ENCODE assay signal across 23 cellular contexts in genomic region chr19:23771761-23772667, GRCh38. TPM values are rescaled to one million over a fixed set of nuclear protein-coding genes. Genes with fewer than 3 reads are reported as not detected.
DNase-seq lines count a peak whose midpoint lies in the region; ATAC-seq and TF ChIP-seq lines count a peak whose summit lies in the region.
"Had no signal": no experiment of that assay in that cellular context is flagged by ENCODE, and none has a peak within 500 bp of the region (broad histone marks: within the 10 kb centered on the region; RNA-seq: fewer than 3 reads in every experiment).

No MANE protein-coding gene starts in this region.

- H3K4me3 ChIP-seq in Loucy (ENCODE audit: low read length, poor library complexity, severe bottlenecking) (no peak overlapping the region), mucosa of rectum (ENCODE audit: low read length in 2 of 2) (no peak overlapping the region), brain microvascular endothelial cell (ENCODE audit: low read depth, low read length) (no peak overlapping the region)
- H3K4me3 ChIP-seq: BLaER1, GM23338, ovary, SJSA1 had no signal

- in situ Hi-C loops in brain microvascular endothelial cell (cut with HindIII; ENCODE audit: low pct_ligation_motif_present, low sequenced_read_pairs): no loop called here

- H3K4me2 ChIP-seq in Loucy (ENCODE audit: low read depth, low read length, poor library complexity, severe bottlenecking): peak overlapping the region; percentile 41
- H3K4me2 ChIP-seq: BLaER1, GM23338 had no signal

- H3K27me3 ChIP-seq in Loucy (ENCODE audit: insufficient read depth, low read length, poor library complexity, severe bottlenecking) (no peaks in the 10 kb centered on the region), mucosa of rectum (ENCODE audit: control insufficient read depth in 2 of 2, insufficient read depth in 2 of 2, low read length in 2 of 2) (no peaks in the 10 kb centered on the region), brain microvascular endothelial cell (replicated peaks) (no peaks in the 10 kb centered on the region)
- H3K27me3 ChIP-seq: BLaER1, ovary, SJSA1 had no signal

- TF ChIP-seq CTCF in Loucy (conservative IDR thresholded peaks at IDR 0.05; ENCODE audit: low read length) (no peak), brain microvascular endothelial cell (IDR thresholded peaks at IDR 0.05; ENCODE audit: low read depth, low read length, missing control alignments) (no peak)

- no peaks in the 10 kb centered on the region for H3K9me2 ChIP-seq in Loucy (replicated peaks; ENCODE audit: low read depth, low read length)

- H3K4me1 ChIP-seq in Loucy (ENCODE audit: insufficient read depth, low read length, poor library complexity, severe bottlenecking) (peaks cover 23% of the 10 kb centered on the region), mucosa of rectum (ENCODE audit: control insufficient read depth in 2 of 2, insufficient read depth in 2 of 2, low read length in 2 of 2) (peaks cover 2 to 9% of the 10 kb centered on the region in 2 donors)
- H3K4me1 ChIP-seq: BLaER1, SJSA1 had no signal

- no peak for DNase-seq in activated T-cell treated with anti-CD3 and anti-CD28 coated beads, Interleukin-2, amount 50 U/mL, for 4 hours
- DNase-seq in activated T-cell treated with anti-CD3 and anti-CD28 coated beads, Interleukin-2, amount 50 U/mL, for 1 hour: no peak
- no peak for DNase-seq in effector memory CD8-positive, alpha-beta T cell
- DNase-seq in brain microvascular endothelial cell: no peak
- no peak for DNase-seq in NCI-H2227 (lab: John Stamatoyannopoulos, UW; ENCODE audit: unreplicated experiment)
- DNase-seq: activated CD4-positive, alpha-beta T cell treated with anti-CD3 and anti-CD28 coated beads, Interleukin-2, amount 10 ng/mL, durations not matched to agents 7 days and 5 days; effector CD4-positive, alpha-beta T cell; mesendoderm; naive thymus-derived CD8-positive, alpha-beta T cell; NCI-H1105 treated with DMSO at 0.1 percent for 48 hours; NCI-H2081 treated with DMSO at 0.1 percent for 48 hours; NK-92 treated with Interleukin-12 subunit alpha and Interleukin-12 subunit beta, amount 100 ng/mL, for 24 hours; ovary; right cardiac atrium; stimulated activated CD4-positive, alpha-beta T cell treated with anti-CD3 and anti-CD28 coated beads, Interleukin-12 subunit alpha, Interleukin-12 subunit beta, amount 100 ng/mL, for 4 hours had no signal

- no peak overlapping the region for H2AFZ ChIP-seq in Loucy (ENCODE audit: low read length)
- H2AFZ ChIP-seq: GM23338 had no signal

- H3K4me1 Mint-ChIP-seq in activated T-cell treated with anti-CD3 and anti-CD28 coated beads, Interleukin-2, amount 50 U/mL, for 4 hours (ENCODE audit: low read depth): peaks cover 16% of the 10 kb centered on the region
- peaks cover 0 to 13% of the 10 kb centered on the region in 2 donors for H3K4me1 Mint-ChIP-seq in effector memory CD8-positive, alpha-beta T cell (ENCODE audit: low read depth in 2 of 2)

- H3K9ac ChIP-seq in Loucy (ENCODE audit: low read depth, low read length, poor library complexity, severe bottlenecking) (no peak overlapping the region), mucosa of rectum (ENCODE audit: low read depth in 1 of 2, low read length in 2 of 2) (no peak overlapping the region)
- H3K9ac ChIP-seq: BLaER1 had no signal

- H3F3A ChIP-seq in Loucy (ENCODE audit: low read depth): no peaks in the 10 kb centered on the region

- peak; percentile 29 to 30 for ATAC-seq in activated T-cell treated with anti-CD3 and anti-CD28 coated beads, Interleukin-2, amount 50 U/mL, for 4 hours
- ATAC-seq in effector memory CD8-positive, alpha-beta T cell (replicated peaks): peak; percentile 26
- no peak for ATAC-seq in HG03175 (IDR thresholded peaks at IDR 0.05; ENCODE audit: unreplicated experiment)
- ATAC-seq: GM23338; naive thymus-derived CD8-positive, alpha-beta T cell; right cardiac atrium had no signal

- no peaks in the 10 kb centered on the region for H4K20me1 ChIP-seq in Loucy (ENCODE audit: insufficient read depth, low read length, poor library complexity, severe bottlenecking)
- H4K20me1 ChIP-seq: BLaER1 had no signal

- H3K9me3 ChIP-seq in Loucy (ENCODE audit: insufficient read depth, low read depth, low read length) (no peaks in the 10 kb centered on the region), mucosa of rectum (ENCODE audit: control insufficient read depth in 2 of 2, low read length in 2 of 2) (no peaks in the 10 kb centered on the region)
- H3K9me3 ChIP-seq: ovary, SJSA1 had no signal

- H3K36me3 Mint-ChIP-seq in activated T-cell treated with anti-CD3 and anti-CD28 coated beads, Interleukin-2, amount 50 U/mL, for 4 hours (ENCODE audit: insufficient read depth): peaks cover 10% of the 10 kb centered on the region
- H3K36me3 Mint-ChIP-seq in effector memory CD8-positive, alpha-beta T cell (ENCODE audit: insufficient read depth): no peaks in the 10 kb centered on the region

- H3K27ac ChIP-seq in mucosa of rectum (ENCODE audit: low read depth in 2 of 2, low read length in 2 of 2): peak overlapping the region; percentile 34 to 51
- no peak overlapping the region for H3K27ac ChIP-seq in brain microvascular endothelial cell
- H3K27ac ChIP-seq: BLaER1, ovary, SJSA1 had no signal

- no peaks in the 10 kb centered on the region for H3K9me3 Mint-ChIP-seq in activated T-cell treated with anti-CD3 and anti-CD28 coated beads, Interleukin-2, amount 50 U/mL, for 4 hours
- no peaks in the 10 kb centered on the region for H3K9me3 Mint-ChIP-seq in effector memory CD8-positive, alpha-beta T cell
- H3K9me3 Mint-ChIP-seq: GM23338 had no signal

- peaks cover 26% of the 10 kb centered on the region for H3K79me2 ChIP-seq in Loucy (ENCODE audit: insufficient read depth, low read length)

- H3K4me3 Mint-ChIP-seq in activated T-cell treated with anti-CD3 and anti-CD28 coated beads, Interleukin-2, amount 50 U/mL, for 4 hours: no peak overlapping the region
- H3K4me3 Mint-ChIP-seq in effector memory CD8-positive, alpha-beta T cell: no peak overlapping the region
- H3K4me3 Mint-ChIP-seq: activated CD4-positive, alpha-beta T cell treated with anti-CD3 and anti-CD28 coated beads, Interleukin-2, amount 10 ng/mL, durations not matched to agents 7 days and 5 days; activated naive CD8-positive, alpha-beta T cell; GM23338; naive thymus-derived CD8-positive, alpha-beta T cell; T-helper 1 cell treated with Interleukin-12 subunit alpha and Interleukin-12 subunit beta and Interleukin-4 antibody, amounts not matched to agents 30 μg/mL and 1 μg/mL, for 36 hours had no signal

- no peaks in the 10 kb centered on the region for H3K27me3 Mint-ChIP-seq in activated T-cell treated with anti-CD3 and anti-CD28 coated beads, Interleukin-2, amount 50 U/mL, for 4 hours (ENCODE audit: low read depth)
- no peaks in the 10 kb centered on the region for H3K27me3 Mint-ChIP-seq in effector memory CD8-positive, alpha-beta T cell
- H3K27me3 Mint-ChIP-seq: activated CD4-positive, alpha-beta T cell treated with anti-CD3 and anti-CD28 coated beads, Interleukin-2, amount 10 ng/mL, durations not matched to agents 7 days and 5 days; activated naive CD8-positive, alpha-beta T cell; naive thymus-derived CD8-positive, alpha-beta T cell had no signal

- H3K27ac Mint-ChIP-seq in effector memory CD8-positive, alpha-beta T cell: peak overlapping the region in 1 of 2 donors; percentile 50
- H3K27ac Mint-ChIP-seq: activated CD4-positive, alpha-beta T cell treated with anti-CD3 and anti-CD28 coated beads, Interleukin-2, amount 10 ng/mL, durations not matched to agents 7 days and 5 days; activated naive CD8-positive, alpha-beta T cell; GM23338; naive thymus-derived CD8-positive, alpha-beta T cell; T-helper 1 cell treated with Interleukin-12 subunit alpha and Interleukin-12 subunit beta and Interleukin-4 antibody, amounts not matched to agents 30 μg/mL and 1 μg/mL, for 36 hours had no signal

- H3K36me3 ChIP-seq in Loucy (ENCODE audit: insufficient read depth, low read length) (peaks cover 3% of the 10 kb centered on the region; the same call in 1 of the 2 replicates), mucosa of rectum (ENCODE audit: control insufficient read depth in 2 of 2, insufficient read depth in 2 of 2, low read length in 2 of 2) (peaks cover 19 to 23% of the 10 kb centered on the region in 2 donors), brain microvascular endothelial cell (replicated peaks) (no peaks in the 10 kb centered on the region)
- H3K36me3 ChIP-seq: ovary, SJSA1 had no signal

RNA-seq across cellular contexts. Expression of gene ZNF681, which starts 13.3 kb away (rescaled TPM):
- 1 to 10 TPM; 3.7 to 4.3 (median 4.3) TPM for total RNA-seq in activated T-cell treated with anti-CD3 and anti-CD28 coated beads, Interleukin-2, amount 50 U/mL, for 4 hours
